7 cellular contexts compared by ENCODE assay signal in the genomic region with DNA sequence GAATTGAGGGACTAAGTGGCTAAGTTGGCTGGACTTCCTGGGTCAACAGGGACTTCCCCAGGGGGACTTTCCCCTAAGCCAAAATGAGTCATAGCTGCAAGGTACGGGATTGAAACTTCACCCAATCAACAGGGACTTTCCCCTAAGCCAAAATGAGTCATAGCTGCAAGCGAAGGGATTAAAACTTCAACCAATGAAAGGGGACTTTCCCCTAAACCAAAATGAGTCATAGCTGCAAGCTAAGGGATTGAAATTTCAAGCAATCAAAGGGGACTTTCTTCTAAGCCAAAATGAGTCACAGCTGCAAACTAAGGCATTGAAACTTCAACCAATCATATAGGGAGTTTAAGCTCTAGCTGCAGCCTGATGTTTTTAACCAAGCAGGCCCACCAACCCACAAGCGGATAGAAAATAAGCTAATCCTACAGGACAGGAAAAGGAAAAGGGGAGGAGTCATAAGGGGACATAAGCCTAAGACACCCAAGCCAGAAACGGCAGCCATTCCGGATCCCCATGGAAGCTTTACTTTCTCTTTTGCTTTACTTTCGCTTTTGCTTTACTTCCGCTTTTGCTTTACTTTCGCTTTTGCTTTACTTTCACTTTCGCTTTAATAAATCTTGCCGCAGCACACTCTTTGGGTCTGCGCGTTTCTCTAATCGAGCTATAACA.
DNase-seq lines count a peak whose midpoint lies in the region; ATAC-seq and TF ChIP-seq lines count a peak whose summit lies in the region.

No MANE protein-coding gene starts in this region.

- H3K4me3 ChIP-seq in lower lobe of right lung: peak overlapping the region; percentile 13
- H3K4me3 ChIP-seq in subcutaneous abdominal adipose tissue (ENCODE audit: low read depth in 1 of 5, low read length in 5 of 5): peak overlapping the region in 3 of 5 donors; percentile 2 to 45 (median 20)

- peak; percentile 88 for ATAC-seq in GM19023 (IDR thresholded peaks at IDR 0.05; ENCODE audit: unreplicated experiment)
- ATAC-seq in HG02970 (IDR thresholded peaks at IDR 0.05; ENCODE audit: low FRiP score, unreplicated experiment): peak; percentile 91
- ATAC-seq in activated T-cell treated with anti-CD3 and anti-CD28 coated beads, Interleukin-2, amount 50 U/mL, for 72 hours (replicated peaks in 1 of 2): peak; percentile 83 to 85
- peak in 1 of 2 donors; percentile 33 for ATAC-seq in lower lobe of right lung

- H3K36me3 ChIP-seq in lower lobe of right lung: no peaks in the 10 kb centered on the region
- H3K36me3 ChIP-seq in subcutaneous abdominal adipose tissue (ENCODE audit: control insufficient read depth in 5 of 5, insufficient read depth in 5 of 5, low read length in 5 of 5): no peaks in the 10 kb centered on the region

- peak; percentile 47 to 74 for DNase-seq in NOMO-1 (lab: John Stamatoyannopoulos, UW; ENCODE audit: unreplicated experiment in 2 of 2)
- DNase-seq in activated T-cell treated with anti-CD3 and anti-CD28 coated beads, Interleukin-2, amount 50 U/mL, for 72 hours: peak; percentile 74 to 76
- no peak for DNase-seq in lower lobe of right lung
- no peak for DNase-seq in NCI-H526 (lab: John Stamatoyannopoulos, UW)

- H3K27ac Mint-ChIP-seq in activated T-cell treated with anti-CD3 and anti-CD28 coated beads, Interleukin-2, amount 50 U/mL, for 72 hours: peak overlapping the region; percentile 100

- peaks cover 4% of the 10 kb centered on the region for H3K9me3 ChIP-seq in lower lobe of right lung
- H3K9me3 ChIP-seq in subcutaneous abdominal adipose tissue (ENCODE audit: control insufficient read depth in 5 of 5, low read length in 5 of 5): peaks cover 0 to 13% (median 2%) of the 10 kb centered on the region in 5 donors

- H3K27ac ChIP-seq in lower lobe of right lung (no peak overlapping the region), subcutaneous abdominal adipose tissue (ENCODE audit: low read depth, low read length) (no peak overlapping the region)

- H3K27me3 ChIP-seq in lower lobe of right lung (ENCODE audit: low read depth): no peaks in the 10 kb centered on the region
- no peaks in the 10 kb centered on the region for H3K27me3 ChIP-seq in subcutaneous abdominal adipose tissue (ENCODE audit: control insufficient read depth in 5 of 5, insufficient read depth in 4 of 5, low read length in 5 of 5)

- H3K27me3 Mint-ChIP-seq in activated T-cell treated with anti-CD3 and anti-CD28 coated beads, Interleukin-2, amount 50 U/mL, for 72 hours (ENCODE audit: low read depth): no peaks in the 10 kb centered on the region

- TF ChIP-seq CTCF in lower lobe of right lung (IDR thresholded peaks at IDR 0.05): no peak

- H3K9ac ChIP-seq in subcutaneous abdominal adipose tissue (ENCODE audit: low read length in 5 of 5): no peak overlapping the region

- H3K4me1 Mint-ChIP-seq in activated T-cell treated with anti-CD3 and anti-CD28 coated beads, Interleukin-2, amount 50 U/mL, for 72 hours (ENCODE audit: low read depth): peaks cover 47% of the 10 kb centered on the region

- H3K4me1 ChIP-seq in lower lobe of right lung: no peaks in the 10 kb centered on the region
- H3K4me1 ChIP-seq in subcutaneous abdominal adipose tissue (ENCODE audit: control insufficient read depth in 5 of 5, insufficient read depth in 5 of 5, low read length in 5 of 5): peaks cover 0 to 6% (median 0%) of the 10 kb centered on the region in 5 donors

- peak overlapping the region; percentile 61 to 87 for H3K4me3 Mint-ChIP-seq in activated T-cell treated with anti-CD3 and anti-CD28 coated beads, Interleukin-2, amount 50 U/mL, for 72 hours

- H3K36me3 Mint-ChIP-seq in activated T-cell treated with anti-CD3 and anti-CD28 coated beads, Interleukin-2, amount 50 U/mL, for 72 hours (ENCODE audit: insufficient read depth in 2 of 2): peaks cover 0 to 13% of the 10 kb centered on the region in 2 donors

- intact Hi-C loops in lower lobe of right lung (cut with DNase I): no loop called here

- H3K9me3 Mint-ChIP-seq in activated T-cell treated with anti-CD3 and anti-CD28 coated beads, Interleukin-2, amount 50 U/mL, for 72 hours: peaks cover 4 to 5% of the 10 kb centered on the region in 2 donors

Comparison
In these comparisons a context has a peak if more than half of its experiments do, and no peak if none do; other contexts are left out.
1. DNase-seq: peak in NOMO-1 (2 of 2) and activated T-cell treated with anti-CD3 and anti-CD28 coated beads, Interleukin-2, amount 50 U/mL, for 72 hours (2 of 2); none in lower lobe of right lung (single experiment) and NCI-H526 (0 of 2).